Comparison of ENCODE assay signal across 30 cellular contexts in genomic region chr15:72803006-72803405, GRCh38.
"Had no signal": no experiment of that assay in that cellular context is flagged by ENCODE, and none has a peak within 500 bp of the region (broad histone marks: within the 10 kb centered on the region; RNA-seq: fewer than 3 reads in every experiment).

No MANE protein-coding gene starts in this region.

- H3K4me3 ChIP-seq: adrenal gland, cardiac muscle cell had no signal

- H3K9me3 ChIP-seq: adrenal gland had no signal

- H3K36me3 ChIP-seq: adrenal gland, cardiac muscle cell had no signal

- DNase-seq: activated B cell treated with CpG ODN at 0.5 μM for 24 hours; activated CD4-positive, alpha-beta memory T cell treated with anti-CD3 and anti-CD28 coated beads for 36 hours; activated CD4-positive, alpha-beta T cell treated with anti-CD3 and anti-CD28 coated beads for 4 hours; activated CD4-positive, alpha-beta T cell treated with anti-CD3 and anti-CD28 coated beads, Interleukin-2, amount 10 ng/mL, durations not matched to agents 24 days and 14 days; activated CD4-positive, alpha-beta T cell treated with anti-CD3 and anti-CD28 coated beads, Interleukin-2, amount 50 U/mL, for 1 hour; activated CD4-positive, alpha-beta T cell treated with anti-CD3 and anti-CD28 coated beads, Interleukin-2, amount 50 U/mL, for 4 hours; activated CD4-positive, CD25-positive, alpha-beta regulatory T cell treated with anti-CD3 and anti-CD28 coated beads, Interleukin-2, amount 50 U/mL, for 72 hours; activated CD8-positive, alpha-beta memory T cell treated with anti-CD3 and anti-CD28 coated beads, Interleukin-2, amount 50 U/mL, for 4 hours; activated CD8-positive, alpha-beta T cell treated with anti-CD3 and anti-CD28 coated beads for 36 hours; activated effector memory CD4-positive, alpha-beta T cell treated with anti-CD3 and anti-CD28 coated beads, Interleukin-2, amount 50 U/mL, for 16 hours; activated gamma-delta T cell treated with Interleukin-2 at 50 U/mL for 16 hours; activated naive CD4-positive, alpha-beta T cell; activated naive CD4-positive, alpha-beta T cell treated with anti-CD3 and anti-CD28 coated beads for 36 hours; activated naive CD4-positive, alpha-beta T cell treated with anti-CD3 and anti-CD28 coated beads, Interleukin-2, amount 50 U/mL, for 16 hours; activated naive CD8-positive, alpha-beta T cell treated with anti-CD3 and anti-CD28 coated beads for 36 hours; activated T-cell treated with anti-CD3 and anti-CD28 coated beads for 4 hours; activated T-cell treated with anti-CD3 and anti-CD28 coated beads, Interleukin-2, amount 50 U/mL, for 1 hour; activated T-cell treated with anti-CD3 and anti-CD28 coated beads, Interleukin-2, amount 50 U/mL, for 4 hours; activated T-cell treated with anti-CD3 and anti-CD28 coated beads, Interleukin-2, amount 50 U/mL, for 72 hours; adrenal gland; amniotic stem cell; aorta; caudate nucleus; cerebellar nuclear complex; T-helper 2 cell; T-helper 9 cell had no signal

- ATAC-seq: activated CD8-positive, alpha-beta T cell treated with anti-CD3 and anti-CD28 coated beads for 36 hours; activated naive CD4-positive, alpha-beta T cell treated with anti-CD3 and anti-CD28 coated beads, Interleukin-2, amount 50 U/mL, for 72 hours; activated T-cell treated with anti-CD3 and anti-CD28 coated beads, Interleukin-2, amount 50 U/mL, for 4 hours; activated T-cell treated with anti-CD3 and anti-CD28 coated beads, Interleukin-2, amount 50 U/mL, for 72 hours; activated T-helper 17 cell treated with anti-CD3 and anti-CD28 coated beads, Interleukin-2, amount 50 U/mL, for 72 hours had no signal

- H3K4me1 ChIP-seq: adrenal gland had no signal

- H3K27me3 ChIP-seq: adrenal gland, cardiac muscle cell had no signal

- H3K27ac ChIP-seq: adrenal gland, cardiac muscle cell, VCaP had no signal
